9 cellular contexts compared by ENCODE assay signal in the genomic region with DNA sequence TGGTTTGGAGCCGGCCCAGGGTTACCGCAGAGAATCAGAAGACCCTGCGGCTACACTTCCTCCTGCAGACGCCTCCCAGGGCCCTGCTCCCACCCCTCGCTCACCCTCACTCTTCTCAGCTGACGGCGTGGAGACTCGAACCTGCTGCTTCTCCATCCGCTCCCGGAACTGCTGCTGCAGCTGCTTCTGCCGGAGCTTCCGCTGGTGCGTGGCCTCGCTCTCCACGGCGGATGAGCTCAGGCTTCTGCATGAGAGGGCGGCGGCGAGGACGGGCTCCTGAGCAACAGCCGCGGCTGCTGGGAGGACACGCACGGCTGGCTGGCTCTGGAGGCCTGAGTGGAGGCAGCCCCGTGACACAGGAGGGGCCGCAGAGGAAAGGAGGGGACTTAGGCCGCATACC. TPM values are rescaled to one million over a fixed set of nuclear protein-coding genes. Genes with fewer than 3 reads are reported as not detected.
DNase-seq lines count a peak whose midpoint lies in the region; ATAC-seq and TF ChIP-seq lines count a peak whose summit lies in the region.
"Had no signal": no experiment of that assay in that cellular context is flagged by ENCODE, and none has a peak within 500 bp of the region (broad histone marks: within the 10 kb centered on the region; RNA-seq: fewer than 3 reads in every experiment).

No MANE protein-coding gene starts in this region.

- no peak overlapping the region for H3K4me3 Mint-ChIP-seq in H9
- peak overlapping the region; percentile 69 for H3K4me3 Mint-ChIP-seq in activated CD4-positive, alpha-beta T cell treated with anti-CD3 and anti-CD28 coated beads, Interleukin-2, amount 10 ng/mL, durations not matched to agents 24 days and 14 days
- no peak overlapping the region for H3K4me3 Mint-ChIP-seq in stimulated activated effector memory CD8-positive, alpha-beta T cell treated with anti-CD3 and anti-CD28 coated beads, Interleukin-12 subunit alpha, Interleukin-12 subunit beta, amount 100 ng/mL, for 72 hours

- H2BK120ac ChIP-seq in H9 (ENCODE audit: low read depth, low read length, poor library complexity, severe bottlenecking): no peak overlapping the region

- no peak overlapping the region; the same call in 1 of the 2 replicates for H3K14ac ChIP-seq in H9 (ENCODE audit: insufficient read depth, low read length)

- H3K23me2 ChIP-seq in H9 (ENCODE audit: insufficient read length, low read depth, low read length, poor library complexity, severe bottlenecking): no peaks in the 10 kb centered on the region

- intact Hi-C loops in activated CD4-positive, alpha-beta T cell treated with anti-CD3 and anti-CD28 coated beads, Interleukin-2, amount 10 ng/mL, durations not matched to agents 24 days and 14 days (cut with micrococcal nuclease): no loop called here
- intact Hi-C loops in colonic mucosa (cut with DNase I): no loop called here
- intact Hi-C loops in ovary (cut with DNase I): no loop called here

- no peak overlapping the region for H2BK20ac ChIP-seq in H9 (ENCODE audit: low read depth, low read length, poor library complexity, severe bottlenecking)

- H2BK15ac ChIP-seq in H9 (ENCODE audit: low read depth, low read length): no peak overlapping the region

- H3K4me1 ChIP-seq in H9 (ENCODE audit: insufficient read depth, low read length): no peaks in the 10 kb centered on the region; the same call in 1 of the 2 replicates
- H3K4me1 ChIP-seq in colonic mucosa: no peaks in the 10 kb centered on the region
- peaks cover 3% of the 10 kb centered on the region for H3K4me1 ChIP-seq in ovary (ENCODE audit: insufficient read depth)

- H3K9me3 ChIP-seq in H9 (ENCODE audit: control insufficient read depth, low read depth, low read length) (no peaks in the 10 kb centered on the region), colonic mucosa (no peaks in the 10 kb centered on the region), ovary (no peaks in the 10 kb centered on the region)

- no peak for ATAC-seq in stimulated activated effector memory CD8-positive, alpha-beta T cell treated with anti-CD3 and anti-CD28 coated beads, Interleukin-12 subunit alpha, Interleukin-12 subunit beta, amount 100 ng/mL, for 72 hours
- ATAC-seq in GM18867 (IDR thresholded peaks at IDR 0.05; ENCODE audit: unreplicated experiment): no peak
- no peak for ATAC-seq in GM19452 (IDR thresholded peaks at IDR 0.05; ENCODE audit: unreplicated experiment)

- peak; percentile 50 for DNase-seq in H9
- DNase-seq in activated CD4-positive, alpha-beta T cell treated with anti-CD3 and anti-CD28 coated beads, Interleukin-2, amount 10 ng/mL, durations not matched to agents 24 days and 14 days: peak; percentile 70
- DNase-seq in colonic mucosa: peak; percentile 20
- DNase-seq in stimulated activated effector memory CD8-positive, alpha-beta T cell treated with anti-CD3 and anti-CD28 coated beads, Interleukin-12 subunit alpha, Interleukin-12 subunit beta, amount 100 ng/mL, for 72 hours (ENCODE audit: low spot score in 2 of 2): no peak
- DNase-seq in ovary: no peak
- DNase-seq: activated effector memory CD4-positive, alpha-beta T cell treated with anti-CD3 and anti-CD28 coated beads, Interleukin-2, amount 50 U/mL, for 16 hours; HCEC 1CT had no signal

- no CpG with 5 or more reads among the region's 27 CpGs for WGBS in H9 (ENCODE audit: extremely low coverage, insufficient read length, low lambda C conversion rate)
- WGBS in ovary, 3 donors: 93 to 94% (median 93%) methylated on average over 27 of the region's 27 CpGs

- H3K56ac ChIP-seq in H9 (ENCODE audit: insufficient read length, low read depth, low read length): no peak overlapping the region

- no peak overlapping the region for H3K9ac ChIP-seq in H9 (ENCODE audit: extremely low read depth, insufficient read length, low read length)
- no peak overlapping the region for H3K9ac ChIP-seq in colonic mucosa (ENCODE audit: low read depth in 2 of 2, low read length in 2 of 2)

- H3K4me3 ChIP-seq in colonic mucosa (no peak overlapping the region), ovary (no peak overlapping the region)

- no peaks in the 10 kb centered on the region for H3K79me1 ChIP-seq in H9 (ENCODE audit: insufficient read depth, low read depth, low read length, poor library complexity, severe bottlenecking)

- H3K27ac ChIP-seq in H9 (ENCODE audit: insufficient read length, low read depth, low read length): no peak overlapping the region
- no peak overlapping the region for H3K27ac ChIP-seq in colonic mucosa
- H3K27ac ChIP-seq in ovary: no peak overlapping the region

- peaks cover 6 to 16% of the 10 kb centered on the region in 2 experiments; a peak in 2 of 4 replicates for H3K4me1 Mint-ChIP-seq in H9
- peaks cover 16% of the 10 kb centered on the region for H3K4me1 Mint-ChIP-seq in activated CD4-positive, alpha-beta T cell treated with anti-CD3 and anti-CD28 coated beads, Interleukin-2, amount 10 ng/mL, durations not matched to agents 24 days and 14 days
- H3K4me1 Mint-ChIP-seq in stimulated activated effector memory CD8-positive, alpha-beta T cell treated with anti-CD3 and anti-CD28 coated beads, Interleukin-12 subunit alpha, Interleukin-12 subunit beta, amount 100 ng/mL, for 72 hours: peaks cover 8% of the 10 kb centered on the region

- no peak overlapping the region for H2BK12ac ChIP-seq in H9 (ENCODE audit: insufficient read length, low read depth, low read length)

- no peak overlapping the region for H2AK5ac ChIP-seq in H9 (ENCODE audit: insufficient read length, low read length)

- no peak overlapping the region for H3K4me2 ChIP-seq in H9 (ENCODE audit: insufficient read depth, insufficient read length, low read length)

- H3K27ac Mint-ChIP-seq in H9: peak overlapping the region; percentile 49 to 93 (median 80); a peak in 5 of 7 replicates
- H3K27ac Mint-ChIP-seq in activated CD4-positive, alpha-beta T cell treated with anti-CD3 and anti-CD28 coated beads, Interleukin-2, amount 10 ng/mL, durations not matched to agents 24 days and 14 days: peak overlapping the region; percentile 86
- peak overlapping the region; percentile 87 for H3K27ac Mint-ChIP-seq in stimulated activated effector memory CD8-positive, alpha-beta T cell treated with anti-CD3 and anti-CD28 coated beads, Interleukin-12 subunit alpha, Interleukin-12 subunit beta, amount 100 ng/mL, for 72 hours

- no peaks in the 10 kb centered on the region for H3K27me3 Mint-ChIP-seq in H9 (ENCODE audit: low read depth)
- no peaks in the 10 kb centered on the region for H3K27me3 Mint-ChIP-seq in activated CD4-positive, alpha-beta T cell treated with anti-CD3 and anti-CD28 coated beads, Interleukin-2, amount 10 ng/mL, durations not matched to agents 24 days and 14 days

- H3K9me3 Mint-ChIP-seq in H9: no peaks in the 10 kb centered on the region; a peak in 2 of 5 replicates
- no peaks in the 10 kb centered on the region for H3K9me3 Mint-ChIP-seq in activated CD4-positive, alpha-beta T cell treated with anti-CD3 and anti-CD28 coated beads, Interleukin-2, amount 10 ng/mL, durations not matched to agents 24 days and 14 days
- no peaks in the 10 kb centered on the region for H3K9me3 Mint-ChIP-seq in stimulated activated effector memory CD8-positive, alpha-beta T cell treated with anti-CD3 and anti-CD28 coated beads, Interleukin-12 subunit alpha, Interleukin-12 subunit beta, amount 100 ng/mL, for 72 hours

- H4K20me1 ChIP-seq in H9 (ENCODE audit: control insufficient read depth, insufficient read depth, insufficient read length): no peaks in the 10 kb centered on the region

- TF ChIP-seq CTCF in H9 (conservative IDR thresholded peaks at IDR 0.05) (no peak), colonic mucosa (IDR thresholded peaks at IDR 0.05) (no peak), ovary (IDR thresholded peaks at IDR 0.05) (no peak)

- no peak overlapping the region for H4K5ac ChIP-seq in H9 (ENCODE audit: insufficient read length, low read depth, low read length)

- H4K91ac ChIP-seq in H9 (ENCODE audit: insufficient read length, low read depth, low read length): no peak overlapping the region

- H3K36me3 ChIP-seq in colonic mucosa (peaks cover 10% of the 10 kb centered on the region), ovary (no peaks in the 10 kb centered on the region)

- no peak overlapping the region for H2AFZ ChIP-seq in H9 (ENCODE audit: low read length)

- H3K79me2 ChIP-seq in H9 (ENCODE audit: insufficient read depth, low read length): no peaks in the 10 kb centered on the region

- no peak overlapping the region for H3K23ac ChIP-seq in H9 (ENCODE audit: insufficient read length, low read depth, low read length)

- peaks cover 48 to 78% (median 77%) of the 10 kb centered on the region in 3 experiments for H3K36me3 Mint-ChIP-seq in H9 (ENCODE audit: insufficient read depth in 1 of 3, low read depth in 3 of 3)
- peaks cover 62% of the 10 kb centered on the region for H3K36me3 Mint-ChIP-seq in activated CD4-positive, alpha-beta T cell treated with anti-CD3 and anti-CD28 coated beads, Interleukin-2, amount 10 ng/mL, durations not matched to agents 24 days and 14 days (ENCODE audit: low read depth)
- peaks cover 93% of the 10 kb centered on the region for H3K36me3 Mint-ChIP-seq in stimulated activated effector memory CD8-positive, alpha-beta T cell treated with anti-CD3 and anti-CD28 coated beads, Interleukin-12 subunit alpha, Interleukin-12 subunit beta, amount 100 ng/mL, for 72 hours

- no peaks in the 10 kb centered on the region for H3K27me3 ChIP-seq in H9 (ENCODE audit: insufficient read depth, low read length)
- H3K27me3 ChIP-seq in colonic mucosa: no peaks in the 10 kb centered on the region
- H3K27me3 ChIP-seq in ovary: no peaks in the 10 kb centered on the region

- no peak overlapping the region for H2BK5ac ChIP-seq in H9 (ENCODE audit: insufficient read length, low read length)

- TF ChIP-seq EP300 in ovary (IDR thresholded peaks at IDR 0.05): no peak

- no peak overlapping the region for H3T11ph ChIP-seq in H9 (ENCODE audit: low read length)

- TF ChIP-seq POLR2A in ovary (IDR thresholded peaks at IDR 0.05): no peak

- no peak overlapping the region for H4K8ac ChIP-seq in H9 (replicated peaks; ENCODE audit: insufficient read length, low read depth, low read length)

- no peak overlapping the region for H3K4ac ChIP-seq in H9 (ENCODE audit: low read depth, low read length)

- H3K18ac ChIP-seq in H9 (ENCODE audit: insufficient read length, low read depth, low read length): no peak overlapping the region

RNA-seq across cellular contexts. Expression of a gene that starts 33.3 kb away (rescaled TPM):
- total RNA-seq in H9 (2021): 15.3 and 18.2 TPM in 2 replicates
- 15.2 and 15.7 TPM in 2 replicates for total RNA-seq in activated CD4-positive, alpha-beta T cell treated with anti-CD3 and anti-CD28 coated beads, Interleukin-2, amount 10 ng/mL, durations not matched to agents 24 days and 14 days
- 10 to 100 TPM; 19.4 to 28.8 TPM for total RNA-seq in colonic mucosa
- total RNA-seq in ovary: 10 to 100 TPM; 11.4 to 20.2 (median 13.0) TPM
- polyA plus RNA-seq in ovary: 10 to 100 TPM in 1 of 2 donors, 1 to 10 TPM in 1; 8.9 to 16.8 TPM

Comparison
In these comparisons a context has a peak if more than half of its experiments do, and no peak if none do; other contexts are left out.
1. DNase-seq: peak in H9 (single experiment), activated CD4-positive, alpha-beta T cell treated with anti-CD3 and anti-CD28 coated beads, Interleukin-2, amount 10 ng/mL, durations not matched to agents 24 days and 14 days (single experiment) and colonic mucosa (single experiment); none in stimulated activated effector memory CD8-positive, alpha-beta T cell treated with anti-CD3 and anti-CD28 coated beads, Interleukin-12 subunit alpha, Interleukin-12 subunit beta, amount 100 ng/mL, for 72 hours (0 of 2) and ovary (0 of 5).
2. Peak in every context shown above with its lines, with median percentiles within 50 percentile points of each other: H3K27ac Mint-ChIP-seq.